Comparison of ENCODE assay signal across 8 cellular contexts in the genomic region with DNA sequence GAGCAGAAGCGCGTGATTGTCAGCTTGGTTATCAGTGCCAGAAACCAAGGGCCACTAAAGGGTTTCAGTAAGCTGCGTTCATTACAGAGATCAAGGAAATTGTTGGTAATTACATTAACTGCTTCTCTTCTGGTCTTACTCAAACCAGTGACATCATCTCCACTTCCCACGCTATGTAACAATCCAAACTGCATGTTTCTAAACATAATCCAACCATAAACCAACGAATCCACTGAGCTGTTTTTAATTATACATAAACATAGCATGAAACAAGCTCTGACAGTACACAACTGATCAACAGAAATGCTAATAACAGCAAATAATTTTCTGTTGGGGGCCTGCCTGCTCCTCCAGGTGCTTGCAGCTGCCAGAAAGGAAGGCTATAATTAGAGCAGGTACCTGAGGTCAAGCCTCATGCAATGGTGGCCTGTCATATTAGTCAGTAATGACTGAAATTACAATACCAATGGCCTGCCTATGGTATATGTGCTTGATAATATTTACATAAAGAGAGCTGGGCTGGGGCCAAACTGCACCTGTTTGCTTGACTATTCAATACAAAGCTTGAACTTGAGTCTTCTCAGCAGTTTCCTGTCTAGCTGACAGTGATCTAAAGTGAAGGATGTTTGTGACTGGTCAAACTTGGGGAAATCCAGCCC. TPM values are rescaled to one million over a fixed set of nuclear protein-coding genes. Genes with fewer than 3 reads are reported as not detected.
A peak's percentile ranks its signal among the peaks of the same experiment; 100 is the strongest.
DNase-seq lines count a peak whose midpoint lies in the region; ATAC-seq, FAIRE-seq and TF ChIP-seq lines count a peak whose summit lies in the region.

No MANE protein-coding gene starts in this region.

- no TSS peak for BruUV-seq in K562 (replicated peaks; lab: Mats Ljungman, UMichigan)

- H3K9me1 ChIP-seq in K562 (ENCODE audit: control insufficient read depth, insufficient read depth, low read length), result no peaks in the 10 kb centered on the region

- peaks cover 4% of the 10 kb centered on the region; the same call in 1 of the 2 replicates for H3F3A ChIP-seq in OCI-LY1 (ENCODE audit: insufficient read depth, low read length)

- no peak for TF ChIP-seq CTCF in GM20000 (IDR thresholded peaks at IDR 0.05; ENCODE audit: extremely low read depth, missing control alignments)
- no peak for TF ChIP-seq CTCF in OCI-LY1 (IDR thresholded peaks at IDR 0.05; ENCODE audit: low read length)
- no peak for TF ChIP-seq CTCF in K562 (IDR thresholded peaks at IDR 0.05 in 2 of 3, conservative IDR thresholded peaks at IDR 0.05 in 1 of 3; ENCODE audit: insufficient read depth in 2 of 3, low read depth in 1 of 3, low read length in 3 of 3)
- no peak for TF ChIP-seq CTCF in stomach (IDR thresholded peaks at IDR 0.05)

- peak; percentile 70 for FAIRE-seq in K562 (lab: Jason Lieb, UNC)

- TF ChIP-seq RAD21 in K562 (CRISPR knock-in tag; conservative IDR thresholded peaks at IDR 0.05 in 1 of 2, IDR thresholded peaks at IDR 0.05 in 1 of 2), result 0 out of 4 replicates have a peak, but pooled peaks of 1 of the 2 experiments have one; percentile 17

- H3K27me3 ChIP-seq in OCI-LY1 (ENCODE audit: insufficient read depth, low read length) (no peaks in the 10 kb centered on the region), K562 (ENCODE audit: control insufficient read depth in 2 of 2, insufficient read depth in 2 of 2, low read length in 2 of 2) (no peaks in the 10 kb centered on the region), stomach (no peaks in the 10 kb centered on the region)

- no peaks in the 10 kb centered on the region for H3K9me2 ChIP-seq in OCI-LY1 (ENCODE audit: low read depth, low read length)

- ATAC-seq in HG03521 (IDR thresholded peaks at IDR 0.05; ENCODE audit: unreplicated experiment), result peak; percentile 86
- peak; percentile 63 for ATAC-seq in K562

- 0 out of 2 replicates have a peak, but pooled peaks have one; percentile 12 for TF ChIP-seq EP300 in K562 (IDR thresholded peaks at IDR 0.05; ENCODE audit: low read length)
- no peak for TF ChIP-seq EP300 in stomach (IDR thresholded peaks at IDR 0.05)

- WGBS in K562 (ENCODE audit: insufficient coverage, low coverage, missing lambda C conversion rate), result 7% methylated on average over 5 of the region's 5 CpGs
- WGBS in stomach, 5 donors, result 27 to 34% (median 32%) methylated on average over 5 of the region's 5 CpGs

- CTCF ChIA-PET in K562 (lab: Yijun Ruan, JAX; ENCODE audit: low intra/inter-chr PET ratio), result interaction anchor here (0.6 kb wide), 1 partner anchor 283 kb away, joined by 3 read pairs; no protein-coding TSS in a partner anchor

- H3K79me2 ChIP-seq in OCI-LY1 (ENCODE audit: insufficient read depth, low read length) (peaks cover 49% of the 10 kb centered on the region), K562 (ENCODE audit: control insufficient read depth, insufficient read depth, low read length) (peaks cover 90% of the 10 kb centered on the region)

- H3K4me3 ChIP-seq in OCI-LY1 (ENCODE audit: low read depth, low read length, poor library complexity, severe bottlenecking) (peak overlapping the region; percentile 44), K562 (no peak overlapping the region), stomach (peak overlapping the region; percentile 31 to 42 (median 34))

- in situ Hi-C loops in G401 (cut with HindIII; ENCODE audit: low sequenced_read_pairs), result no loop called here
- in situ Hi-C loops in K562 (cut with MboI), result no loop called here

- POLR2A ChIA-PET in K562 (lab: Yijun Ruan, JAX), result interaction anchor here (0.5 to 2.4 kb wide), 13 partner anchors 9 to 410 kb away, joined by 3 to 14 read pairs (median 4); a partner anchor contains a TSS

- intact Hi-C loops in K562 (cut with micrococcal nuclease), result loop anchor here (5.0 kb wide), 1 partner anchor 136 kb away; a partner anchor contains a TSS
- intact Hi-C loops in stomach (cut with DNase I; ENCODE audit: low total_unique reads), result no loop called here

- H4K20me1 ChIP-seq in OCI-LY1 (ENCODE audit: insufficient read depth, low read length) (no peaks in the 10 kb centered on the region), K562 (replicated peaks; ENCODE audit: control insufficient read depth, insufficient read depth, low read length) (no peaks in the 10 kb centered on the region)

- TF ChIP-seq POLR2A in K562 (conservative IDR thresholded peaks at IDR 0.05) (no peak), stomach (IDR thresholded peaks at IDR 0.05) (no peak)

- DNase-seq in G401 (ENCODE audit: low spot score) (peak; percentile 71), GM20000 (ENCODE audit: low spot score) (peak; percentile 63), K562 (ENCODE audit: extremely low read depth in 1 of 4, low spot score in 3 of 4) (peak in 2 of 4 experiments; percentile 53 to 73), kidney tubule cell (ENCODE audit: low spot score) (peak; percentile 28), stomach (peak; percentile 78), NCI-H226 (no peak)

- peak overlapping the region; percentile 69 for H3K9ac ChIP-seq in OCI-LY1 (ENCODE audit: low read length)
- H3K9ac ChIP-seq in K562 (ENCODE audit: insufficient read depth in 1 of 2, low read depth in 2 of 2, low read length in 2 of 2), result peak overlapping the region; percentile 72 to 74; a peak in 3 of 4 replicates

- H3K36me3 ChIP-seq in OCI-LY1 (ENCODE audit: insufficient read depth, low read length) (peaks cover 29% of the 10 kb centered on the region), K562 (ENCODE audit: control insufficient read depth, insufficient read depth, low read length) (peaks cover 28% of the 10 kb centered on the region), stomach (peaks cover 0 to 16% (median 10%) of the 10 kb centered on the region in 4 donors)

- H3K4me1 ChIP-seq in OCI-LY1 (ENCODE audit: insufficient read depth, low read length, severe bottlenecking) (peaks cover 77% of the 10 kb centered on the region), K562 (replicated peaks in 1 of 2; ENCODE audit: control insufficient read depth in 2 of 2, insufficient read depth in 2 of 2, low read length in 2 of 2) (peaks cover 32 to 51% of the 10 kb centered on the region in 2 experiments), stomach (peaks cover 34 to 52% (median 42%) of the 10 kb centered on the region in 4 donors)

- peaks cover 3% of the 10 kb centered on the region; the same call in 1 of the 2 replicates for H3K9me3 ChIP-seq in OCI-LY1 (ENCODE audit: low read length)
- no peaks in the 10 kb centered on the region for H3K9me3 ChIP-seq in K562 (replicated peaks; ENCODE audit: control insufficient read depth, insufficient read depth, low read depth, low read length)
- no peaks in the 10 kb centered on the region for H3K9me3 ChIP-seq in stomach

- H2AFZ ChIP-seq in OCI-LY1 (ENCODE audit: low read length) (no peak overlapping the region), K562 (ENCODE audit: low read depth, low read length) (peak overlapping the region; percentile 36; the same call in 1 of the 2 replicates)

- peak overlapping the region; percentile 69 for H3K4me2 ChIP-seq in OCI-LY1 (ENCODE audit: low read length)
- peak overlapping the region; percentile 90 for H3K4me2 ChIP-seq in K562 (ENCODE audit: insufficient read depth, low read length)

- peak overlapping the region; percentile 98 for H3K27ac ChIP-seq in OCI-LY1 (ENCODE audit: low read depth, low read length, poor library complexity, severe bottlenecking)
- peak overlapping the region; percentile 88 for H3K27ac ChIP-seq in K562 (ENCODE audit: extremely low read depth, low read depth, low read length)
- H3K27ac ChIP-seq in stomach, result peak overlapping the region; percentile 85 to 92 (median 89)

TF ChIP-seq in K562, 482 proteins besides CTCF, POLR2A, EP300 and RAD21 (continues in another document):
- TF ChIP-seq, protein P1, sequence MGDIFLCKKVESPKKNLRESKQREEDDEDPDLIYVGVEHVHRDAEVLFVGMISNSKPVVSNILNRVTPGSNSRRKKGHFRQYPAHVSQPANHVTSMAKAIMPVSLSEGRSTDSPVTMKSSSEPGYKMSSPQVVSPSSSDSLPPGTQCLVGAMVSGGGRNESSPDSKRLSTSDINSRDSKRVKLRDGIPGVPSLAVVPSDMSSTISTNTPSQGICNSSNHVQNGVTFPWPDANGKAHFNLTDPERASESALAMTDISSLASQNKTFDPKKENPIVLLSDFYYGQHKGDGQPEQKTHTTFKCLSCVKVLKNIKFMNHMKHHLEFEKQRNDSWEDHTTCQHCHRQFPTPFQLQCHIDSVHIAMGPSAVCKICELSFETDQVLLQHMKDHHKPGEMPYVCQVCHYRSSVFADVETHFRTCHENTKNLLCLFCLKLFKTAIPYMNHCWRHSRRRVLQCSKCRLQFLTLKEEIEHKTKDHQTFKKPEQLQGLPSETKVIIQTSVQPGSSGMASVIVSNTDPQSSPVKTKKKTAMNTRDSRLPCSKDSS (IDR thresholded peaks at IDR 0.05; ENCODE audit: low read depth, partially characterized antibody), result no peak

RNA-seq across cellular contexts. Expression of a gene that starts 40.1 kb away (rescaled TPM):
- 39.3 and 51.4 TPM in 2 replicates for total RNA-seq in G401 (2014; rRNA removed; shearing (Covaris generic))
- 46.7 and 47.2 TPM in 2 replicates for total RNA-seq in K562 (2011; cell fraction: chromatin; rRNA removed; ENCODE audit: low replicate concordance)
- 30.2 and 32.0 TPM in 2 replicates for total RNA-seq in K562 (2011; cell fraction: nucleolus; rRNA removed)
- total RNA-seq in K562 (2011; cell fraction: nucleoplasm; rRNA removed), result 38.8 and 48.2 TPM in 2 replicates
- total RNA-seq in K562 (2014; rRNA removed), result 35.7 and 44.7 TPM in 2 replicates
- total RNA-seq in K562 (2014; rRNA removed; fragmentation: Illumina TruSeq; extraction: Trizol), result 54.9 and 57.6 TPM in 2 replicates
- 53.4 and 55.0 TPM in 2 replicates for total RNA-seq in K562 (2015; rRNA removed; fragmentation: Illumina TruSeq; extraction: Trizol)
- total RNA-seq in K562 (2021), result 74.5 and 78.9 TPM in 2 replicates
- polyA plus RNA-seq in K562 (2011; rRNA removed), result 62.1 and 66.1 TPM in 2 replicates
- 53.1 and 62.6 TPM in 2 replicates for polyA plus RNA-seq in K562 (2011; cell fraction: cytosol; rRNA removed)
- polyA plus RNA-seq in K562 (2011; cell fraction: nucleus; rRNA removed), result 26.0 and 30.3 TPM in 2 replicates
- 75.6 and 76.6 TPM in 2 replicates for polyA plus RNA-seq in K562 (2012)
- polyA plus RNA-seq in K562 (2014; fragmentation: Illumina TruSeq; extraction: Trizol), result 70.0 and 74.7 TPM in 2 replicates
- polyA plus RNA-seq in K562 (2014; fragmentation: Nextera tagmentation; extraction: Ambion mirVana), result 10 to 100 TPM; 24.9 to 30.7 TPM
- polyA plus RNA-seq in K562 (2014; rRNA removed), result 42.8 and 44.2 TPM in 2 replicates
- 88.9 and 93.9 TPM in 2 replicates for polyA minus RNA-seq in K562 (2011; rRNA and poly(A)+ RNA removed)
- 48.1 and 57.5 TPM in 2 replicates for polyA minus RNA-seq in K562 (2011; cell fraction: cytosol; rRNA and poly(A)+ RNA removed)
- 12.9 and 20.4 TPM in 2 replicates for polyA minus RNA-seq in K562 (2011; cell fraction: nucleus; rRNA and poly(A)+ RNA removed)
- 10 to 100 TPM; 27.4 to 89.3 (median 45.2) TPM for total RNA-seq in stomach
- 10 to 100 TPM; 27.0 to 44.7 (median 40.6) TPM for polyA plus RNA-seq in stomach
